ENCODE assay signal across 1 cellular context in genomic region chr7:122886357-122887081, GRCh38.
TF ChIP-seq lines count a peak whose summit lies in the region.

Gene CADPS2 (minus strand): TSS chr7:122886460. CDS start chr7:122886337, 123 bp downstream.

TF ChIP-seq in GM12878, 131 proteins besides CTCF, POLR2A, EP300 and RAD21 (continued from another document):
- TF ChIP-seq ZNF592 (IDR thresholded peaks at IDR 0.05) (no peak), GATAD2B (conservative IDR thresholded peaks at IDR 0.05; ENCODE audit: low read depth) (peak; percentile 16; the same call in 1 of the 2 replicates), MXI1 (IDR thresholded peaks at IDR 0.05; ENCODE audit: low read depth, low read length) (peak; percentile 67), IRF5 (IDR thresholded peaks at IDR 0.05; ENCODE audit: borderline replicate concordance) (no peak), LARP7 (IDR thresholded peaks at IDR 0.05) (0 out of 2 replicates have a peak, but pooled peaks have one; percentile 21), HDAC6 (IDR thresholded peaks at IDR 0.05; ENCODE audit: unreplicated experiment) (no peak), RCOR1 (conservative IDR thresholded peaks at IDR 0.05; ENCODE audit: low read depth, low read length) (no peak), E2F8 (IDR thresholded peaks at IDR 0.05; ENCODE audit: low read depth, partially characterized antibody) (no peak), NRF1 (conservative IDR thresholded peaks at IDR 0.05; ENCODE audit: low read depth, low read length) (peak; percentile 36; the same call in 1 of the 2 replicates), MAX (IDR thresholded peaks at IDR 0.05; ENCODE audit: low read depth, low read length) (peak; percentile 29; the same call in 1 of the 2 replicates), TBL1XR1 (IDR thresholded peaks at IDR 0.05; ENCODE audit: low read depth, low read length) (no peak), SPI1 (IDR thresholded peaks at IDR 0.05; ENCODE audit: borderline replicate concordance, insufficient read depth, low read depth, low read length) (no peak), BACH1 (IDR thresholded peaks at IDR 0.05; ENCODE audit: borderline replicate concordance) (0 out of 2 replicates have a peak, but pooled peaks have one; percentile 35)
